ENCODE assay signal across 8 cellular contexts in the genomic region with DNA sequence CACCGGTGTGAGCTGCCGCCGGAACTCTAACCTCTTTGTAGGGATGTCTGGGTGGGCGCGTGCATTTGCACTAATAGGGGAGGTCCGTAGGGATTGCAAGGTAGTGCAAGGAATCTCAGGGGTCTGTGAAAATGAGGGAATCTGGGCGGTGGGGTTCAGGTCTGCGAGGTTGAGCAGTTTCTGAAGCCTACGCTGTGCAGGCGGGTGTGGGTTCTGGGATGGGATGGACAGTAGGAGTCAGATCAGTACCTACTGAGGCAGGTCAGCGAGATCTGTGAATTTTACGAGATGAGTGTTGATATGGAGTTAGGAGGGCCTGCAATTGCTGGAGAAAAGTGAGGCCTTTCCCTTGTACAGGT. TPM values are rescaled to one million over a fixed set of nuclear protein-coding genes. Genes with fewer than 3 reads are reported as not detected.
DNase-seq lines count a peak whose midpoint lies in the region; ATAC-seq and TF ChIP-seq lines count a peak whose summit lies in the region.

No MANE protein-coding gene starts in this region.

- H3K9ac ChIP-seq in skeletal muscle satellite cell (ENCODE audit: low read depth, low read length): peak overlapping the region; percentile 82

- peak overlapping the region in 11 of 12 donors; percentile 70 to 98 (median 91) for H3K27ac ChIP-seq in heart left ventricle

- H3K9me3 ChIP-seq in T-helper 17 cell (ENCODE audit: control insufficient read depth, low read length, poor library complexity, severe bottlenecking) (no peaks in the 10 kb centered on the region), heart left ventricle (no peaks in the 10 kb centered on the region), skeletal muscle satellite cell (replicated peaks; ENCODE audit: low read length) (no peaks in the 10 kb centered on the region)

- no peaks in the 10 kb centered on the region for H3K36me3 Mint-ChIP-seq in T-helper 17 cell (ENCODE audit: low read depth)

- ATAC-seq in GM21390 (IDR thresholded peaks at IDR 0.05; ENCODE audit: unreplicated experiment): peak; percentile 3
- ATAC-seq in T-helper 17 cell: no peak
- peak; percentile 0 to 12 (median 1) for ATAC-seq in heart left ventricle
- ATAC-seq in HG03039 (IDR thresholded peaks at IDR 0.05; ENCODE audit: unreplicated experiment): no peak

- no peaks in the 10 kb centered on the region for H3K36me3 ChIP-seq in heart left ventricle
- no peaks in the 10 kb centered on the region for H3K36me3 ChIP-seq in skeletal muscle satellite cell (ENCODE audit: insufficient read depth, low read length)

- intact Hi-C loops in heart left ventricle (cut with DNase I): loop anchor here (1.0 to 10.0 kb wide), 15 partner anchors 46 to 486 kb away; a partner anchor contains a TSS

- H3K4me1 ChIP-seq in heart left ventricle (peaks cover 3 to 51% (median 38%) of the 10 kb centered on the region in 12 donors), skeletal muscle satellite cell (ENCODE audit: control insufficient read depth, insufficient read depth, low read length) (peaks cover 42% of the 10 kb centered on the region)

- TF ChIP-seq POLR2A in heart left ventricle (IDR thresholded peaks at IDR 0.05): no peak

- TF ChIP-seq CTCF in heart left ventricle (IDR thresholded peaks at IDR 0.05): no peak

- H3K4me3 Mint-ChIP-seq in T-helper 17 cell: peak overlapping the region; percentile 99

- no peak for DNase-seq in T-helper 17 cell
- DNase-seq in heart left ventricle: peak in 1 of 5 donors; percentile 54
- DNase-seq in KBM-7: no peak
- DNase-seq in AG20443 (ENCODE audit: low spot score): no peak
- DNase-seq in NCI-H146 (lab: John Stamatoyannopoulos, UW): no peak

- in situ Hi-C loops in KBM-7 (cut with MboI; ENCODE audit: low pct_unique_long_range_greater_than_20kb, low sequenced_read_pairs): loop anchor here (25.0 kb wide), 1 partner anchor 346 kb away; no protein-coding TSS in a partner anchor

- H3K4me3 ChIP-seq in heart left ventricle (peak overlapping the region; percentile 15 to 81 (median 64)), skeletal muscle satellite cell (ENCODE audit: low read length) (peak overlapping the region; percentile 87)

- 1 to 3% (median 1%) methylated on average over 12 of the region's 12 CpGs for WGBS in heart left ventricle, 4 donors

- H3K27me3 Mint-ChIP-seq in T-helper 17 cell: peaks cover 8% of the 10 kb centered on the region

- peaks cover 42% of the 10 kb centered on the region for H3K4me1 Mint-ChIP-seq in T-helper 17 cell

- peak overlapping the region; percentile 96 for H3K27ac Mint-ChIP-seq in T-helper 17 cell

- peak overlapping the region; percentile 96 for H3K4me2 ChIP-seq in skeletal muscle satellite cell (ENCODE audit: low read length)

- H3K27me3 ChIP-seq in heart left ventricle: no peaks in the 10 kb centered on the region
- H3K27me3 ChIP-seq in skeletal muscle satellite cell (ENCODE audit: control insufficient read depth, insufficient read depth, low read length): no peaks in the 10 kb centered on the region

RNA-seq across cellular contexts. Expression of a gene that starts 0.9 kb away (rescaled TPM):
- 10 to 100 TPM in 1 of 2 donors, 1 to 10 TPM in 1; 9.8 to 11.6 TPM for total RNA-seq in T-helper 17 cell
- total RNA-seq in heart left ventricle: 10 to 100 TPM; 15.9 to 43.3 (median 19.5) TPM
- 10 to 100 TPM; 15.9 to 42.5 TPM for polyA plus RNA-seq in heart left ventricle
- total RNA-seq in skeletal muscle satellite cell (2012; rRNA removed): 18.8 and 27.1 TPM in 2 replicates

RNA-seq across cellular contexts. Expression of a gene that starts 13.6 kb away (rescaled TPM):
- total RNA-seq in T-helper 17 cell (10 to 100 TPM; 41.0 to 44.2 TPM), heart left ventricle (100 to 1,000 TPM; 114 to 162 (median 130) TPM)
- 100 to 1,000 TPM in 1 of 2 donors, 10 to 100 TPM in 1; 78.2 to 177 TPM for polyA plus RNA-seq in heart left ventricle
- total RNA-seq in skeletal muscle satellite cell (2012; rRNA removed): 216 and 241 TPM in 2 replicates

RNA-seq across cellular contexts. Expression of a gene that starts 20.1 kb away (rescaled TPM):
- total RNA-seq in T-helper 17 cell (10 to 100 TPM; 19.1 to 20.4 TPM), heart left ventricle (10 to 100 TPM in 2 of 9 donors, 1 to 10 TPM in 7; 7.0 to 13.1 (median 9.1) TPM)
- 10 to 100 TPM in 1 of 2 donors, 1 to 10 TPM in 1; 8.6 to 12.0 TPM for polyA plus RNA-seq in heart left ventricle
- total RNA-seq in skeletal muscle satellite cell (2012; rRNA removed): 9.9 and 10.9 TPM in 2 replicates

RNA-seq across cellular contexts. Expression of a gene that starts 36.8 kb away (rescaled TPM):
- total RNA-seq in T-helper 17 cell (10 to 100 TPM; 18.8 to 23.6 TPM), heart left ventricle (10 to 100 TPM in 1 of 9 donors, 1 to 10 TPM in 7, under 1 TPM in 1; 0.71 to 11.8 (median 2.9) TPM)
- 1 to 10 TPM; 2.3 to 3.4 TPM for polyA plus RNA-seq in heart left ventricle
- 26.1 and 32.1 TPM in 2 replicates for total RNA-seq in skeletal muscle satellite cell (2012; rRNA removed)

RNA-seq across cellular contexts. Expression of a gene that starts 44.1 kb away (rescaled TPM):
- total RNA-seq in T-helper 17 cell: 100 to 1,000 TPM; 222 to 238 TPM
- total RNA-seq in heart left ventricle: 100 to 1,000 TPM; 221 to 411 (median 279) TPM
- polyA plus RNA-seq in heart left ventricle: 100 to 1,000 TPM; 107 to 251 TPM
- 309 and 346 TPM in 2 replicates for total RNA-seq in skeletal muscle satellite cell (2012; rRNA removed)

Comparison
In these comparisons a context has a peak if more than half of its experiments do, and no peak if none do; other contexts are left out.
1. ATAC-seq: peak in GM21390 (single experiment) and heart left ventricle (4 of 4); none in T-helper 17 cell (single experiment) and HG03039 (single experiment).